ENCODE assay signal across 12 cellular contexts in the genomic region with DNA sequence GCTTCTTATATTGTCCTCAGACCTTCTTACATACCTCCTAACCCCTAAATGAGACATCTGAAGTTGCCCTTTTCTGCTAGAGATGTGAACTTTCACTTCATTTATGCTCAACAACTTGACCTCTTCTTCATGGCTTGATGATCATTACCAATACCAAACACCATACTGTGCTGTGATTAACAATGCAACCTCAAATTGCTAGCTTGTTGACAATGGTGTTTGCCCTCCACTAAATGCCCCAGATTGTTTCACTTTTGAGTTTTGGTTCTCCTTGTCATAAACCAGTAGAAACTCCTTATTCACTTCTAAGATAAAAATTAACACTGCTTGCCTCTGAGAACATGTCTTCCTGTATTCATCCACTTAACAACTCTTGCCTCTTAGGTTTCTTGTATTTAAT. TPM values are rescaled to one million over a fixed set of nuclear protein-coding genes. Genes with fewer than 3 reads are reported as not detected.
DNase-seq lines count a peak whose midpoint lies in the region; ATAC-seq and TF ChIP-seq lines count a peak whose summit lies in the region.
"Had no signal": no experiment of that assay in that cellular context is flagged by ENCODE, and none has a peak within 500 bp of the region (broad histone marks: within the 10 kb centered on the region; RNA-seq: fewer than 3 reads in every experiment).

No MANE protein-coding gene starts in this region.

- peaks cover 0 to 67% (median 52%) of the 10 kb centered on the region in 4 donors for H3K4me1 ChIP-seq in sigmoid colon

- no peaks in the 10 kb centered on the region for H3K27me3 ChIP-seq in WERI-Rb-1 (ENCODE audit: insufficient read depth, low read depth, severe bottlenecking)
- H3K27me3 ChIP-seq in sigmoid colon: no peaks in the 10 kb centered on the region

- no peak for TF ChIP-seq CTCF in WERI-Rb-1 (IDR thresholded peaks at IDR 0.05; ENCODE audit: low read depth, low read length)
- no peak for TF ChIP-seq CTCF in sigmoid colon (IDR thresholded peaks at IDR 0.05)

- peaks cover 12% of the 10 kb centered on the region for H3K36me3 Mint-ChIP-seq in activated CD8-positive, alpha-beta memory T cell treated with anti-CD3 and anti-CD28 coated beads, Interleukin-2, amount 10 ng/mL, durations not matched to agents 7 days and 5 days
- no peaks in the 10 kb centered on the region for H3K36me3 Mint-ChIP-seq in stimulated activated memory B cell treated with anti-CD40 and anti-IgM and Interleukin-4, amounts not matched to agents 10 μg/mL and 1 μg/mL and 100 μg/mL, for 72 hours

- H3K27ac Mint-ChIP-seq in activated CD8-positive, alpha-beta memory T cell treated with anti-CD3 and anti-CD28 coated beads, Interleukin-2, amount 10 ng/mL, durations not matched to agents 7 days and 5 days: peak overlapping the region; percentile 82
- H3K27ac Mint-ChIP-seq in stimulated activated memory B cell treated with anti-CD40 and anti-IgM and Interleukin-4, amounts not matched to agents 10 μg/mL and 1 μg/mL and 100 μg/mL, for 72 hours: peak overlapping the region; percentile 85

- H3K36me3 ChIP-seq in WERI-Rb-1 (no peaks in the 10 kb centered on the region), sigmoid colon (no peaks in the 10 kb centered on the region)

- H3K4me3 ChIP-seq in WERI-Rb-1 (ENCODE audit: low read depth, low read length) (no peak overlapping the region), sigmoid colon (no peak overlapping the region)
- H3K4me3 ChIP-seq: skin epidermis had no signal

- peaks cover 64% of the 10 kb centered on the region for H3K4me1 Mint-ChIP-seq in activated CD8-positive, alpha-beta memory T cell treated with anti-CD3 and anti-CD28 coated beads, Interleukin-2, amount 10 ng/mL, durations not matched to agents 7 days and 5 days
- peaks cover 67% of the 10 kb centered on the region for H3K4me1 Mint-ChIP-seq in stimulated activated memory B cell treated with anti-CD40 and anti-IgM and Interleukin-4, amounts not matched to agents 10 μg/mL and 1 μg/mL and 100 μg/mL, for 72 hours

- H3K9me3 ChIP-seq in WERI-Rb-1 (ENCODE audit: severe bottlenecking) (no peaks in the 10 kb centered on the region), sigmoid colon (no peaks in the 10 kb centered on the region)

- no peaks in the 10 kb centered on the region for H3K27me3 Mint-ChIP-seq in activated CD8-positive, alpha-beta memory T cell treated with anti-CD3 and anti-CD28 coated beads, Interleukin-2, amount 10 ng/mL, durations not matched to agents 7 days and 5 days
- H3K27me3 Mint-ChIP-seq in stimulated activated memory B cell treated with anti-CD40 and anti-IgM and Interleukin-4, amounts not matched to agents 10 μg/mL and 1 μg/mL and 100 μg/mL, for 72 hours: no peaks in the 10 kb centered on the region

- intact Hi-C loops in sigmoid colon (cut with DNase I): no loop called here

- H3K9me3 Mint-ChIP-seq in activated CD8-positive, alpha-beta memory T cell treated with anti-CD3 and anti-CD28 coated beads, Interleukin-2, amount 10 ng/mL, durations not matched to agents 7 days and 5 days (ENCODE audit: low read depth): no peaks in the 10 kb centered on the region
- H3K9me3 Mint-ChIP-seq in stimulated activated memory B cell treated with anti-CD40 and anti-IgM and Interleukin-4, amounts not matched to agents 10 μg/mL and 1 μg/mL and 100 μg/mL, for 72 hours: no peaks in the 10 kb centered on the region

- no peak for ATAC-seq in activated CD8-positive, alpha-beta memory T cell treated with anti-CD3 and anti-CD28 coated beads, Interleukin-2, amount 10 ng/mL, durations not matched to agents 7 days and 5 days
- ATAC-seq in HG02588 (IDR thresholded peaks at IDR 0.05; ENCODE audit: unreplicated experiment): peak; percentile 57
- peak; percentile 77 for ATAC-seq in HG03571 (IDR thresholded peaks at IDR 0.05; ENCODE audit: unreplicated experiment)
- peak; percentile 76 for ATAC-seq in stimulated activated memory B cell treated with anti-CD40 and anti-IgM and Interleukin-4, amounts not matched to agents 10 μg/mL and 1 μg/mL and 100 μg/mL, for 72 hours

- no peak for TF ChIP-seq EP300 in sigmoid colon (IDR thresholded peaks at IDR 0.05)

- CTCF ChIA-PET in activated CD8-positive, alpha-beta memory T cell treated with anti-CD3 and anti-CD28 coated beads, Interleukin-2, amount 10 ng/mL, durations not matched to agents 7 days and 5 days (lab: Charles Lee): interaction anchor here (0.9 to 1.4 kb wide), 2 partner anchors 42 to 48 kb away, joined by 3 read pairs; no protein-coding TSS in a partner anchor

- no peak for TF ChIP-seq POLR2A in sigmoid colon (IDR thresholded peaks at IDR 0.05)

- H3K4me3 Mint-ChIP-seq in activated CD8-positive, alpha-beta memory T cell treated with anti-CD3 and anti-CD28 coated beads, Interleukin-2, amount 10 ng/mL, durations not matched to agents 7 days and 5 days: peak overlapping the region; percentile 37
- peak overlapping the region; percentile 67 for H3K4me3 Mint-ChIP-seq in stimulated activated memory B cell treated with anti-CD40 and anti-IgM and Interleukin-4, amounts not matched to agents 10 μg/mL and 1 μg/mL and 100 μg/mL, for 72 hours

- no peak for DNase-seq in activated CD8-positive, alpha-beta memory T cell treated with anti-CD3 and anti-CD28 coated beads, Interleukin-2, amount 10 ng/mL, durations not matched to agents 7 days and 5 days
- no peak for DNase-seq in activated CD8-positive, alpha-beta memory T cell treated with anti-CD3 and anti-CD28 coated beads, Interleukin-2, amount 50 U/mL, for 48 hours
- no peak for DNase-seq in activated effector memory CD4-positive, alpha-beta T cell treated with Interleukin-2 at 50 U/mL for 16 hours
- DNase-seq in WERI-Rb-1: no peak
- DNase-seq in sigmoid colon: no peak
- DNase-seq: activated CD4-positive, alpha-beta T cell treated with anti-CD3 and anti-CD28 coated beads, Interleukin-2, amount 50 U/mL, for 4 hours; effector CD8-positive, alpha-beta T cell; NCI-H524 treated with DMSO at 0.1 percent for 48 hours had no signal

- H3K27ac ChIP-seq in WERI-Rb-1 (no peak overlapping the region), sigmoid colon (no peak overlapping the region)

RNA-seq across cellular contexts. Expression of a gene that starts 5.6 kb away (rescaled TPM):
- total RNA-seq in activated CD8-positive, alpha-beta memory T cell treated with anti-CD3 and anti-CD28 coated beads, Interleukin-2, amount 10 ng/mL, durations not matched to agents 7 days and 5 days: 100 to 1,000 TPM; 166 to 173 TPM
- 100 to 1,000 TPM in 3 of 4 donors, 10 to 100 TPM in 1; 99.6 to 143 (median 119) TPM for total RNA-seq in sigmoid colon
- 10 to 100 TPM; 43.8 to 58.8 (median 47.9) TPM for polyA plus RNA-seq in sigmoid colon
